ENCODE assay signal across 22 cellular contexts in the genomic region with DNA sequence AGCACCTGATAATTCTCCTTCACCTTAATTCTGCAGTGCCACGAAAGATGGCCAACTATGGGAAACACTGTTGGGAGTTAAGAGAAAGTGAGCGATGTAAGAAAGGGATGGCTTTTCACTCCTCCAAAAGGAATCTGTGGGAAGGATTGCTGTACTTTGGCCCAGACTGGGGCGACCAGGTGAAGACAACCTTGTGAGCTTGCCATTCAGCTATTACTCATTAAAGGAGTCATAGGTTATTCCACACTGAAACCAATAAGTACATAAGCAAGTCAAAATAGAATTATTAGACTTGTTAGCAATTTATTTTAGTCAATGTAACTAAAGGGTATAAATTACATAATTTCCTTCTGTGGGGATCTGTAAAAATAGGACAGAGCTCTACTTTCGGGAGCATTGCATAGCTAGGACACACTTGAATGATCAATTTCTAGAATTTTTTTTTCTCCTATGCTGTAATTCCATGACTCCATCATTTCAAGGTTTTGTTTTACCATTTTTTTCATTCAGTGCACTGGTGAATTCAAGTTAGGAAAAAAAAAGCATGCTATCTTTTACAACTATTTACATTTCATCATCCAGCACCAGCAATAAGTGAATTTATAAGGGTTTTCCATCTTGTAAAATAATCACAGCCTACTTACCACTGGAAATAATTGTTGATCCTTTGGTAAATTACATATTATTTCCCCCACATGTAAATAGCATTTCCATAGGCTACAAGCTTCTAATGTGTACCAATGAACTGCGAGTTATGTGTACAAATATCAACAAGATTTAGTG.
"Had no signal": no experiment of that assay in that cellular context is flagged by ENCODE, and none has a peak within 500 bp of the region (broad histone marks: within the 10 kb centered on the region; RNA-seq: fewer than 3 reads in every experiment).

No MANE protein-coding gene starts in this region.

- H3K9me3 ChIP-seq: heart right ventricle, left ventricle myocardium inferior, prostate gland, right atrium auricular region, thoracic aorta, vagina had no signal

- H3K4me1 ChIP-seq: prostate gland had no signal

- H3K27me3 ChIP-seq: right atrium auricular region, vagina had no signal

- DNase-seq: activated CD4-positive, alpha-beta T cell treated with anti-CD3 and anti-CD28 coated beads for 36 hours; activated CD4-positive, alpha-beta T cell treated with anti-CD3 and anti-CD28 coated beads, Interleukin-2, amount 50 U/mL, for 48 hours; activated effector memory CD4-positive, alpha-beta T cell treated with anti-CD3 and anti-CD28 coated beads, Interleukin-2, amount 50 U/mL, for 16 hours; activated naive CD4-positive, alpha-beta T cell treated with anti-CD3 and anti-CD28 coated beads, Interleukin-2, amount 10 ng/mL, durations not matched to agents 7 days and 5 days; amygdala; cerebellar nuclear complex; cortex of kidney; endodermal cell; heart right ventricle; kidney; left ventricle myocardium inferior; midbrain; stimulated activated CD4-positive, alpha-beta T cell treated with anti-CD3 and anti-CD28 coated beads, Interleukin-4, amount 100 ng/mL, for 24 hours; stimulated activated naive CD4-positive, alpha-beta T cell treated with Interleukin-2 at 50 U/mL for 16 hours; T-helper 9 cell had no signal

- H3K27ac ChIP-seq: epithelial cell of prostate, heart right ventricle, left ventricle myocardium inferior, prostate gland, right atrium auricular region, thoracic aorta, vagina had no signal

- H3K4me3 ChIP-seq: heart right ventricle, left ventricle myocardium inferior, prostate gland, right atrium auricular region, thoracic aorta, vagina had no signal

- ATAC-seq: activated CD4-positive, alpha-beta T cell treated with anti-CD3 and anti-CD28 coated beads for 36 hours; heart right ventricle; natural killer cell treated with Interleukin-12 subunit alpha and Interleukin-12 subunit beta and Interleukin-15 and Interleukin-18, amount 100 ng/mL, for 72 hours; WTC11 had no signal

- H3K36me3 ChIP-seq: heart right ventricle, left ventricle myocardium inferior, prostate gland, right atrium auricular region, thoracic aorta, vagina had no signal
